ENCODE assay signal across 1 cellular context in the genomic region with DNA sequence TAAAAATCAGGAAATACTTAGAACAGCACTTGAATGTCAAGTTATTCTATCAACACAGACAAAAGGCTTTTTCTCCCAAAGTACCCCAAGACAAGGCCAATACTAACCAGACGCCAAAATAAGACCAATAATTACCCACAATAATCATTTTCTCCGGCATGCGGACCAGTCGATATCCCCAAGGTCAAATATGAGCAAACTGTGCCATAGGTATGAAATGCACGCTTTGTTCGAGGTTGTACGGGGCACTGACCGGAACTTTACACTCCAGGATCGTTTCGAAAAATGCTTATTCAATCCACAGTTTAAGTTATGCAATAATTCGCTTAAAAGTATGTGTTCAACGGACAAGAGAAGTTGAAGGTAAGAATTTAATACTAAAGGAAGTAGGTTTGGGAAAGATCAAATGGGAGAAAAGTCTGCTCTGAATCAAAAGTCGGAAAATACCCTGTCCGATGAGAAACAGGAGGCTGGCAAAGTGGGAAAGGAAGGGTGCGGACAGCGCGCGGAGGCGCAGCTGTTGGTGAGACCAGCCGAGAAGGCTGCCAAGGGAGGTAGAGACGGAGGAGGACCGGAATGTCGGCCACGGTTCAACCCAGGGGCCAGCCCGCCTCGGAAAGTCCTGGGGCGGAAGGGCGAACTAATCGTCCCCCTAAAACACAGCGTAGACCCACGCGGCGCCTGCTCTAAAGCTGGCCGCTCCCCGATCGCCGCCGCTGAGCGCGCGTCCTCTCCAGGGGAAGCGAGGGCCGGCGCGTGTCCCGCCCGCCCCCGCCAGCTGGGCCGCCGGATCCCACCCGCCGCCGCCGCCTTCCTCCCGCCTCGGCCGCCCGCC.
TF ChIP-seq lines count a peak whose summit lies in the region.

No MANE protein-coding gene starts in this region.

TF ChIP-seq in HEK293, 187 proteins besides CTCF, POLR2A, EP300 and RAD21 (continued from another document):
- TF ChIP-seq, protein P1, sequence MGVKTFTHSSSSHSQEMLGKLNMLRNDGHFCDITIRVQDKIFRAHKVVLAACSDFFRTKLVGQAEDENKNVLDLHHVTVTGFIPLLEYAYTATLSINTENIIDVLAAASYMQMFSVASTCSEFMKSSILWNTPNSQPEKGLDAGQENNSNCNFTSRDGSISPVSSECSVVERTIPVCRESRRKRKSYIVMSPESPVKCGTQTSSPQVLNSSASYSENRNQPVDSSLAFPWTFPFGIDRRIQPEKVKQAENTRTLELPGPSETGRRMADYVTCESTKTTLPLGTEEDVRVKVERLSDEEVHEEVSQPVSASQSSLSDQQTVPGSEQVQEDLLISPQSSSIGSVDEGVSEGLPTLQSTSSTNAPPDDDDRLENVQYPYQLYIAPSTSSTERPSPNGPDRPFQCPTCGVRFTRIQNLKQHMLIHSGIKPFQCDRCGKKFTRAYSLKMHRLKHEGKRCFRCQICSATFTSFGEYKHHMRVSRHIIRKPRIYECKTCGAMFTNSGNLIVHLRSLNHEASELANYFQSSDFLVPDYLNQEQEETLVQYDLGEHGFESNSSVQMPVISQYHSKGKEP (tag by site-specific recombination; IDR thresholded peaks at IDR 0.05) = no peak
- TF ChIP-seq ZNF121 (tag by site-specific recombination; IDR thresholded peaks at IDR 0.05) (no peak), ZNF266 (tag by site-specific recombination; IDR thresholded peaks at IDR 0.05; ENCODE audit: low read depth) (no peak), ZNF514 (tag by site-specific recombination; IDR thresholded peaks at IDR 0.05) (no peak), ZNF26 (tag by site-specific recombination; IDR thresholded peaks at IDR 0.05) (no peak), ZNF561 (tag by site-specific recombination; IDR thresholded peaks at IDR 0.05; ENCODE audit: borderline replicate concordance) (no peak; the same call in 1 of the 2 replicates), HIC1 (tag by site-specific recombination; IDR thresholded peaks at IDR 0.05) (no peak), ZSCAN16 (tag by site-specific recombination; IDR thresholded peaks at IDR 0.05) (no peak), ZNF366 (tag by site-specific recombination; conservative IDR thresholded peaks at IDR 0.05) (peak; percentile 48; the same call in 1 of the 2 replicates), ZNF416 (tag by site-specific recombination; IDR thresholded peaks at IDR 0.05) (no peak), ZNF280C (tag by site-specific recombination; IDR thresholded peaks at IDR 0.05) (no peak), ZNF776 (tag by site-specific recombination; IDR thresholded peaks at IDR 0.05; ENCODE audit: borderline replicate concordance) (no peak), ZBTB8A (tag by site-specific recombination; IDR thresholded peaks at IDR 0.05) (no peak; the same call in 1 of the 2 replicates), ZNF791 (tag by site-specific recombination; IDR thresholded peaks at IDR 0.05) (no peak), BCL6B (tag by site-specific recombination; IDR thresholded peaks at IDR 0.05) (no peak), PRDM10 (tag by site-specific recombination; IDR thresholded peaks at IDR 0.05) (peak; percentile 53; the same call in 1 of the 2 replicates), ZNF354C (tag by site-specific recombination; IDR thresholded peaks at IDR 0.05; ENCODE audit: borderline replicate concordance, low read depth) (no peak)
